Comparison of ENCODE assay signal across 7 cellular contexts in genomic region chr3:134794950-134795775, GRCh38. TPM values are rescaled to one million over a fixed set of nuclear protein-coding genes. Genes with fewer than 3 reads are reported as not detected.
DNase-seq lines count a peak whose midpoint lies in the region; ATAC-seq and TF ChIP-seq lines count a peak whose summit lies in the region.

EPHB1 (plus strand) TSS chr3:134795260.

- DNase-seq in GM13977 (ENCODE audit: low spot score) = peak; percentile 87
- peak; percentile 80 for DNase-seq in NB4 (ENCODE audit: low read depth)
- DNase-seq in anterior cingulate cortex (lab: John Stamatoyannopoulos, UW) = peak; percentile 37 to 95 (median 86)
- peak; percentile 78 to 89 (median 88) for DNase-seq in right cardiac atrium
- DNase-seq in psoas muscle = peak; percentile 78 to 93

- ATAC-seq in HG02642 (IDR thresholded peaks at IDR 0.05; ENCODE audit: poor library complexity, unreplicated experiment) (peak; percentile 77), SK-N-SH treated with all-trans-retinoic acid at 6 μM for 48 hours (peak; percentile 88), right cardiac atrium (peak; percentile 92 to 94), psoas muscle (peak; percentile 90 to 93 (median 92))

- in situ Hi-C loops in GM13977 (cut with MboI; ENCODE audit: low pct_unique_long_range_greater_than_20kb, low sequenced_read_pairs, unreplicated experiment) = loop anchor here (25.0 kb wide), 1 partner anchor 717 kb away; no protein-coding TSS in a partner anchor

- TF ChIP-seq POLR2A in NB4 (IDR thresholded peaks at IDR 0.05; ENCODE audit: extremely low read depth, insufficient read length) = no peak

- H3K4me1 ChIP-seq in right cardiac atrium (ENCODE audit: control insufficient read depth, insufficient read depth, low read length) (no peaks in the 10 kb centered on the region), psoas muscle (peaks cover 20% of the 10 kb centered on the region)

- H3K27me3 ChIP-seq in right cardiac atrium (ENCODE audit: control insufficient read depth, insufficient read depth) (no peaks in the 10 kb centered on the region), psoas muscle (ENCODE audit: insufficient read depth in 3 of 3, low read length in 2 of 3) (peaks cover 0 to 11% (median 0%) of the 10 kb centered on the region in 3 donors)

- peak; percentile 95 for TF ChIP-seq CTCF in GM13977 (IDR thresholded peaks at IDR 0.05; ENCODE audit: extremely low read depth, insufficient read depth, missing control alignments)
- TF ChIP-seq CTCF in NB4 (IDR thresholded peaks at IDR 0.05; ENCODE audit: low read depth, low read length) = peak; percentile 88
- peak; percentile 96 for TF ChIP-seq CTCF in psoas muscle (IDR thresholded peaks at IDR 0.05)

- H3K4me3 ChIP-seq in NB4 (ENCODE audit: low read depth, low read length) = no peak within 1 kb of the TSS
- H3K4me3 ChIP-seq in right cardiac atrium (ENCODE audit: low read length) = peak within 1 kb of the TSS; percentile 15
- H3K4me3 ChIP-seq in psoas muscle = peak within 1 kb of the TSS; percentile 86

- under 1% methylated on average over 74 of the region's 74 CpGs for WGBS in right cardiac atrium
- WGBS in psoas muscle, 3 donors = 0 to 1% (median 1%) methylated on average over 63 to 74 of the region's 74 CpGs

- H3K27ac ChIP-seq in right cardiac atrium (ENCODE audit: low read length) = no peak within 1 kb of the TSS
- peak within 1 kb of the TSS; percentile 80 for H3K27ac ChIP-seq in psoas muscle

- H3K9me3 ChIP-seq in right cardiac atrium (ENCODE audit: control insufficient read depth, low read length) (no peaks in the 10 kb centered on the region), psoas muscle (no peaks in the 10 kb centered on the region)

- intact Hi-C loops in right cardiac atrium (cut with DNase I) = loop anchor here (5.0 to 10.0 kb wide), 3 partner anchors 707 to 1102 kb away; no protein-coding TSS in a partner anchor
- intact Hi-C loops in psoas muscle (cut with DNase I) = loop anchor here (1.0 to 10.0 kb wide), 5 partner anchors 102 to 1100 kb away; no protein-coding TSS in a partner anchor

- H3K36me3 ChIP-seq in psoas muscle (ENCODE audit: insufficient read depth in 1 of 2, low read depth in 1 of 2) = no peaks in the 10 kb centered on the region

TF ChIP-seq in SK-N-SH treated with all-trans-retinoic acid at 6 μM for 48 hours, 23 proteins besides CTCF, POLR2A, EP300 and RAD21:
- no peak for TF ChIP-seq CSRNP3 (CRISPR knock-in tag; IDR thresholded peaks at IDR 0.05)
- no peak for TF ChIP-seq ARNTL (CRISPR knock-in tag; IDR thresholded peaks at IDR 0.05; ENCODE audit: borderline replicate concordance, low read depth)
- no peak for TF ChIP-seq ESRRG (CRISPR knock-in tag; IDR thresholded peaks at IDR 0.05)
- no peak for TF ChIP-seq ZFP30 (CRISPR knock-in tag; IDR thresholded peaks at IDR 0.05)
- no peak for TF ChIP-seq SNAI2 (CRISPR knock-in tag; IDR thresholded peaks at IDR 0.05)
- TF ChIP-seq BACH2 (CRISPR knock-in tag; IDR thresholded peaks at IDR 0.05; ENCODE audit: borderline replicate concordance) = no peak
- no peak for TF ChIP-seq RARB (CRISPR knock-in tag; IDR thresholded peaks at IDR 0.05)

RNA-seq across cellular contexts. Expression of gene EPHB1, which starts in this region (rescaled TPM):
- total RNA-seq in right cardiac atrium = 1 to 10 TPM in 3 of 4 donors, under 1 TPM in 1; 0.97 to 1.6 (median 1.3) TPM
- polyA plus RNA-seq in right cardiac atrium = 0.23 TPM
- 1 to 10 TPM; 1.6 to 3.3 (median 2.5) TPM for total RNA-seq in psoas muscle
- polyA plus RNA-seq in psoas muscle = 1 to 10 TPM in 2 of 3 donors, under 1 TPM in 1; 0.85 to 6.3 (median 1.3) TPM
